Comparison of ENCODE assay signal across 15 cellular contexts in genomic region chr22:49464024-49464423, GRCh38.
"Had no signal": no experiment of that assay in that cellular context is flagged by ENCODE, and none has a peak within 500 bp of the region (broad histone marks: within the 10 kb centered on the region; RNA-seq: fewer than 3 reads in every experiment).

No MANE protein-coding gene starts in this region.

- DNase-seq: activated CD4-positive, alpha-beta memory T cell treated with anti-CD3 and anti-CD28 coated beads for 36 hours; activated CD4-positive, alpha-beta T cell treated with anti-CD3 and anti-CD28 coated beads for 1 hour; activated naive CD8-positive, alpha-beta T cell treated with anti-CD3 and anti-CD28 coated beads, Interleukin-2, amount 10 ng/mL, durations not matched to agents 7 days and 5 days; glutamatergic neuron; left cardiac atrium; mucosa of descending colon; naive thymus-derived CD8-positive, alpha-beta T cell; occipital lobe; psoas muscle; right lobe of liver; stimulated activated CD4-positive, alpha-beta T cell treated with anti-CD3 and anti-CD28 coated beads, Interleukin-1b, Interleukin-23, amount 100 ng/mL, for 48 hours; transverse colon had no signal

- H3K36me3 Mint-ChIP-seq: activated CD4-positive, alpha-beta memory T cell treated with anti-CD3 and anti-CD28 coated beads for 36 hours; activated naive CD8-positive, alpha-beta T cell treated with anti-CD3 and anti-CD28 coated beads, Interleukin-2, amount 10 ng/mL, durations not matched to agents 7 days and 5 days had no signal

- H3K4me3 Mint-ChIP-seq: activated CD4-positive, alpha-beta memory T cell treated with anti-CD3 and anti-CD28 coated beads for 36 hours; activated naive CD8-positive, alpha-beta T cell treated with anti-CD3 and anti-CD28 coated beads, Interleukin-2, amount 10 ng/mL, durations not matched to agents 7 days and 5 days; naive thymus-derived CD8-positive, alpha-beta T cell; stimulated activated memory B cell treated with anti-CD40 and anti-IgM and Interleukin-4, amounts not matched to agents 10 μg/mL and 1 μg/mL and 100 μg/mL, for 72 hours had no signal

- H3K4me3 ChIP-seq: esophagus muscularis mucosa, lung, mucosa of descending colon, psoas muscle, right lobe of liver, transverse colon had no signal

- H3K27ac Mint-ChIP-seq: activated CD4-positive, alpha-beta memory T cell treated with anti-CD3 and anti-CD28 coated beads for 36 hours; activated naive CD8-positive, alpha-beta T cell treated with anti-CD3 and anti-CD28 coated beads, Interleukin-2, amount 10 ng/mL, durations not matched to agents 7 days and 5 days; naive thymus-derived CD8-positive, alpha-beta T cell; stimulated activated memory B cell treated with anti-CD40 and anti-IgM and Interleukin-4, amounts not matched to agents 10 μg/mL and 1 μg/mL and 100 μg/mL, for 72 hours had no signal

- H3K9me3 ChIP-seq: esophagus muscularis mucosa, mucosa of descending colon, psoas muscle, right lobe of liver, transverse colon had no signal

- H3K27me3 ChIP-seq: right lobe of liver, transverse colon had no signal

- H3K36me3 ChIP-seq: esophagus muscularis mucosa, right lobe of liver, transverse colon had no signal

- H3K27me3 Mint-ChIP-seq: activated CD4-positive, alpha-beta memory T cell treated with anti-CD3 and anti-CD28 coated beads for 36 hours; activated naive CD8-positive, alpha-beta T cell treated with anti-CD3 and anti-CD28 coated beads, Interleukin-2, amount 10 ng/mL, durations not matched to agents 7 days and 5 days; stimulated activated memory B cell treated with anti-CD40 and anti-IgM and Interleukin-4, amounts not matched to agents 10 μg/mL and 1 μg/mL and 100 μg/mL, for 72 hours had no signal

- H3K9me3 Mint-ChIP-seq: activated CD4-positive, alpha-beta memory T cell treated with anti-CD3 and anti-CD28 coated beads for 36 hours; stimulated activated memory B cell treated with anti-CD40 and anti-IgM and Interleukin-4, amounts not matched to agents 10 μg/mL and 1 μg/mL and 100 μg/mL, for 72 hours had no signal

- H3K4me1 ChIP-seq: esophagus muscularis mucosa, psoas muscle, right lobe of liver, transverse colon had no signal

- H3K27ac ChIP-seq: esophagus muscularis mucosa, psoas muscle, right lobe of liver, transverse colon had no signal

- H3K4me1 Mint-ChIP-seq: activated naive CD8-positive, alpha-beta T cell treated with anti-CD3 and anti-CD28 coated beads, Interleukin-2, amount 10 ng/mL, durations not matched to agents 7 days and 5 days; naive thymus-derived CD8-positive, alpha-beta T cell; stimulated activated memory B cell treated with anti-CD40 and anti-IgM and Interleukin-4, amounts not matched to agents 10 μg/mL and 1 μg/mL and 100 μg/mL, for 72 hours had no signal
